Comparison of ENCODE assay signal across 8 cellular contexts in genomic region chr11:58927393-58928081, GRCh38. TPM values are rescaled to one million over a fixed set of nuclear protein-coding genes. Genes with fewer than 3 reads are reported as not detected.
A peak's percentile ranks its signal among the peaks of the same experiment; 100 is the strongest.
DNase-seq lines count a peak whose midpoint lies in the region; ATAC-seq and TF ChIP-seq lines count a peak whose summit lies in the region.

No MANE protein-coding gene starts in this region.

- H3K27me3 ChIP-seq in cardiac muscle cell (no peaks in the 10 kb centered on the region), left ventricle myocardium inferior (ENCODE audit: low read depth) (peaks cover 63% of the 10 kb centered on the region), testis (no peaks in the 10 kb centered on the region)

- H3K4me3 Mint-ChIP-seq in natural killer cell treated with Interleukin-12 subunit alpha and Interleukin-12 subunit beta and Interleukin-15 and Interleukin-18, amount 100 ng/mL, for 72 hours = no peak overlapping the region

- no peak for ATAC-seq in natural killer cell treated with Interleukin-12 subunit alpha and Interleukin-12 subunit beta and Interleukin-15 and Interleukin-18, amount 100 ng/mL, for 72 hours

- no peaks in the 10 kb centered on the region for H3K36me3 ChIP-seq in cardiac muscle cell
- H3K36me3 ChIP-seq in left ventricle myocardium inferior = no peaks in the 10 kb centered on the region
- no peaks in the 10 kb centered on the region for H3K36me3 ChIP-seq in testis (ENCODE audit: low read depth, missing control alignments)

- H3K4me3 ChIP-seq in cardiac muscle cell (peak overlapping the region; percentile 29), left ventricle myocardium inferior (no peak overlapping the region), testis (peak overlapping the region in 1 of 2 donors; percentile 4)

- H3K9me3 Mint-ChIP-seq in natural killer cell treated with Interleukin-12 subunit alpha and Interleukin-12 subunit beta and Interleukin-15 and Interleukin-18, amount 100 ng/mL, for 72 hours = no peaks in the 10 kb centered on the region

- no peak overlapping the region for H3K27ac Mint-ChIP-seq in natural killer cell treated with Interleukin-12 subunit alpha and Interleukin-12 subunit beta and Interleukin-15 and Interleukin-18, amount 100 ng/mL, for 72 hours

- H3K4me1 ChIP-seq in cardiac muscle cell (ENCODE audit: low read depth) = peaks cover 7% of the 10 kb centered on the region
- H3K4me1 ChIP-seq in left ventricle myocardium inferior = no peaks in the 10 kb centered on the region
- peaks cover 4% of the 10 kb centered on the region for H3K4me1 ChIP-seq in testis

- H3K27ac ChIP-seq in cardiac muscle cell (no peak overlapping the region), left ventricle myocardium inferior (replicated peaks) (no peak overlapping the region), testis (no peak overlapping the region)

- H3K4me1 Mint-ChIP-seq in natural killer cell treated with Interleukin-12 subunit alpha and Interleukin-12 subunit beta and Interleukin-15 and Interleukin-18, amount 100 ng/mL, for 72 hours (ENCODE audit: low read depth in 2 of 2) = peaks cover 0 to 11% of the 10 kb centered on the region in 2 donors

- no peaks in the 10 kb centered on the region for H3K36me3 Mint-ChIP-seq in natural killer cell treated with Interleukin-12 subunit alpha and Interleukin-12 subunit beta and Interleukin-15 and Interleukin-18, amount 100 ng/mL, for 72 hours

- TF ChIP-seq CTCF in cardiac muscle cell (IDR thresholded peaks at IDR 0.05; ENCODE audit: low read depth, low read length) = no peak
- no peak for TF ChIP-seq CTCF in left ventricle myocardium inferior (IDR thresholded peaks at IDR 0.05; ENCODE audit: borderline replicate concordance)
- TF ChIP-seq CTCF in testis (IDR thresholded peaks at IDR 0.05) = no peak

- in situ Hi-C loops in SK-MEL-5 (cut with HindIII; ENCODE audit: low pct_unique_long_range_greater_than_20kb, low sequenced_read_pairs) = no loop called here

- peaks cover 26% of the 10 kb centered on the region in 2 donors for H3K27me3 Mint-ChIP-seq in natural killer cell treated with Interleukin-12 subunit alpha and Interleukin-12 subunit beta and Interleukin-15 and Interleukin-18, amount 100 ng/mL, for 72 hours

- intact Hi-C loops in left ventricle myocardium inferior (cut with micrococcal nuclease) (no loop called here), testis (cut with DNase I; ENCODE audit: low total_unique reads) (no loop called here)

- TF ChIP-seq POLR2A in testis (IDR thresholded peaks at IDR 0.05) = no peak

- DNase-seq in cardiac muscle cell (ENCODE audit: low read depth in 1 of 2, low spot score in 1 of 2) (peak; percentile 43 to 92), left ventricle myocardium inferior (no peak), SK-MEL-5 (ENCODE audit: low read depth, low spot score) (peak; percentile 50), iPS-NIHi11 (ENCODE audit: low spot score) (peak; percentile 91), testis (peak; percentile 30), inferior parietal cortex (ENCODE audit: extremely low spot score) (no peak), occipital lobe (lab: John Stamatoyannopoulos, UW) (no peak)
- DNase-seq in natural killer cell treated with Interleukin-12 subunit alpha and Interleukin-12 subunit beta and Interleukin-15 and Interleukin-18, amount 100 ng/mL, for 72 hours (ENCODE audit: low spot score) = no peak

- H3K9me3 ChIP-seq in cardiac muscle cell (ENCODE audit: low read depth) (no peaks in the 10 kb centered on the region), left ventricle myocardium inferior (replicated peaks) (no peaks in the 10 kb centered on the region), testis (no peaks in the 10 kb centered on the region)

- WGBS in testis, 2 donors = 4% methylated on average over 15 of the region's 15 CpGs

RNA-seq across cellular contexts. Expression of gene GLYATL1, which starts 11.8 kb away (rescaled TPM):
- total RNA-seq in cardiac muscle cell (1.3 and 1.8 TPM in 2 replicates), left ventricle myocardium inferior (not detected), testis (1 to 10 TPM in 1 of 2 donors, not detected in 1; 1.4 TPM), occipital lobe (0.78 TPM)
- polyA plus RNA-seq in cardiac muscle cell (2.1 and 2.9 TPM in 2 replicates), testis (ENCODE audit: insufficient read depth, low read depth, low replicate concordance) (0.40 TPM)
- not detected in 2 replicates for total RNA-seq in SK-MEL-5 (2014; rRNA removed; shearing (Covaris generic))
- not detected in 2 replicates for polyA plus RNA-seq in SK-MEL-5 (2015; cell fraction: cytosol; rRNA removed)
- not detected in 2 replicates for polyA plus RNA-seq in SK-MEL-5 (2015; cell fraction: nucleus; rRNA removed)
- not detected for total RNA-seq in natural killer cell treated with Interleukin-12 subunit alpha and Interleukin-12 subunit beta and Interleukin-15 and Interleukin-18, amount 100 ng/mL, for 72 hours

Comparison
In these comparisons a context has a peak if more than half of its experiments do, and no peak if none do; other contexts are left out.
1. DNase-seq: peak in cardiac muscle cell (2 of 2), SK-MEL-5 (single experiment), iPS-NIHi11 (single experiment) and testis (single experiment); none in left ventricle myocardium inferior (single experiment), natural killer cell treated with Interleukin-12 subunit alpha and Interleukin-12 subunit beta and Interleukin-15 and Interleukin-18, amount 100 ng/mL, for 72 hours (single experiment), inferior parietal cortex (single experiment) and occipital lobe (single experiment).